Comparison of ENCODE assay signal across 12 cellular contexts in the genomic region with DNA sequence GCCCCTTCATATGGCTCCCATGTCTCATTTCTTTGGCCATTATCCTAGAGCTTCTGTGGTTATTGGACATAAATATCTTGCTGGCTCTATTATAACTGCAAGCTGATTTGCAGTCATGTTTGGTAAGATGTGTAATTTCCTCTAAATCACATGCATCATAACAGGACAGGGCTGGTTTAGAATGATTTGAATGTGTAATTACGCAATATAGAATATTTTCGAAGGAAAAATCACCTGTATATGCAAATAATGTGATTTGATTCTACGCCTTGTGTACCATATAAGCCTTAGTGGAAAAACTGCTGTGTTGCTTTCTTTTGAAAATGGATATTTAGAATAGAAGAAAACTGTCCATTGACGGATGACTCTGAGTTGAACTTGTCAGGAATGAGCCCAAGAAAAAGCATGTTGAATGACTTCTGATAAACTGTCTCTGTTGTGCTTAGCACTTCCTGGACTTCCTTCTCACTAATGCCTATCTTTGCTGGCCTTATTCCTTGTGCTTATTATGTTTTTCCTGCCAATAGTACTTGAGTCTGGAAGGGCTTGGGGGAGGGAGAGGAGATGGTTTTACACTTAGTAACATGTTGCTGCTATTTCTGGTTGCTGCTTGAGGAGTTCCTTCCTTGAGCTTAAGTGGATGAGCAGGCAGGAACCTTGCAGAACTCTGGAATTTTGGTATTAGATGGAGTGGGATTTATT. TPM values are rescaled to one million over a fixed set of nuclear protein-coding genes. Genes with fewer than 3 reads are reported as not detected.
DNase-seq lines count a peak whose midpoint lies in the region; ATAC-seq and TF ChIP-seq lines count a peak whose summit lies in the region.
"Had no signal": no experiment of that assay in that cellular context is flagged by ENCODE, and none has a peak within 500 bp of the region (broad histone marks: within the 10 kb centered on the region; RNA-seq: fewer than 3 reads in every experiment).

No MANE protein-coding gene starts in this region.

- H3K18ac ChIP-seq in mesendoderm (ENCODE audit: low read length) (no peak overlapping the region), neuronal stem cell (ENCODE audit: low read length) (no peak overlapping the region)

- TF ChIP-seq EP300 in tibial nerve (IDR thresholded peaks at IDR 0.05) = peak in 1 of 2 donors; percentile 51

- no peak overlapping the region for H4K91ac ChIP-seq in neuronal stem cell (ENCODE audit: low read depth, low read length, poor library complexity)

- WGBS in mesendoderm (ENCODE audit: extremely low coverage, insufficient coverage, low lambda C conversion rate) = no CpG with 5 or more reads among the region's 4 CpGs
- 63 to 72% methylated on average over 4 of the region's 4 CpGs for WGBS in tibial nerve, 2 donors
- no CpG with 5 or more reads among the region's 4 CpGs for WGBS in neuronal stem cell (ENCODE audit: extremely low coverage in 2 of 2, insufficient read length in 2 of 2, insufficient replicate concordance in 1 of 2), 2 donors

- H2BK120ac ChIP-seq in mesendoderm (ENCODE audit: low read depth, low read length) (no peak overlapping the region), neuronal stem cell (ENCODE audit: low read depth, low read length) (no peak overlapping the region)

- H3K23ac ChIP-seq in mesendoderm (ENCODE audit: low read length) (no peak overlapping the region), neuronal stem cell (ENCODE audit: low read depth, low read length, poor library complexity) (no peak overlapping the region)

- H3K79me1 ChIP-seq in mesendoderm (ENCODE audit: low read length) (peaks cover 28% of the 10 kb centered on the region), neuronal stem cell (ENCODE audit: low read depth, low read length) (no peaks in the 10 kb centered on the region)

- H3K4me2 ChIP-seq in mesendoderm (ENCODE audit: low read length) (peak overlapping the region; percentile 5), neuronal stem cell (ENCODE audit: insufficient read depth, low read length, poor library complexity, severe bottlenecking) (no peak overlapping the region)

- ATAC-seq in GM21619 (IDR thresholded peaks at IDR 0.05; ENCODE audit: unreplicated experiment) = no peak
- no peak for ATAC-seq in HG02610 (IDR thresholded peaks at IDR 0.05; ENCODE audit: unreplicated experiment)
- ATAC-seq: activated CD8-positive, alpha-beta T cell treated with anti-CD3 and anti-CD28 coated beads for 36 hours had no signal

- peak overlapping the region; percentile 9 for H3K9ac ChIP-seq in mesendoderm (ENCODE audit: low read length)
- no peak overlapping the region for H3K9ac ChIP-seq in neuronal stem cell (ENCODE audit: low read depth, low read length, poor library complexity)

- H3K9me3 ChIP-seq in tibial nerve = no peaks in the 10 kb centered on the region
- no peaks in the 10 kb centered on the region for H3K9me3 ChIP-seq in neuronal stem cell (replicated peaks in 1 of 2; ENCODE audit: control insufficient read depth in 2 of 2, insufficient read depth in 1 of 2, low read depth in 1 of 2, low read length in 2 of 2)

- H3K4me3 ChIP-seq in ACC112 (ENCODE audit: low read depth, low read length) (no peak overlapping the region), epithelial cell of proximal tubule (ENCODE audit: low read depth, low read length) (no peak overlapping the region), mesendoderm (ENCODE audit: low read length) (no peak overlapping the region), tibial nerve (no peak overlapping the region), neuronal stem cell (ENCODE audit: low read length in 2 of 2) (no peak overlapping the region)

- H2BK12ac ChIP-seq in neuronal stem cell (ENCODE audit: low read length) = no peak overlapping the region

- no peak overlapping the region for H4K5ac ChIP-seq in mesendoderm (ENCODE audit: low read length)

- H3K4me1 ChIP-seq in ACC112 (ENCODE audit: control insufficient read depth, insufficient read depth, low read length, unreplicated experiment) (peaks cover 27% of the 10 kb centered on the region), mesendoderm (ENCODE audit: control insufficient read depth, low read depth, low read length) (peaks cover 36% of the 10 kb centered on the region), tibial nerve (peaks cover 0 to 22% (median 2%) of the 10 kb centered on the region in 4 donors), neuronal stem cell (ENCODE audit: control insufficient read depth in 2 of 2, insufficient read depth in 1 of 2, low read depth in 1 of 2, low read length in 2 of 2) (peaks cover 20 to 35% of the 10 kb centered on the region in 2 donors)

- H3K79me2 ChIP-seq in ACC112 (ENCODE audit: control insufficient read depth, insufficient read depth, low read length, unreplicated experiment) (no peaks in the 10 kb centered on the region), mesendoderm (ENCODE audit: control insufficient read depth, insufficient read depth, low read length) (peaks cover 72% of the 10 kb centered on the region)

- H3K4ac ChIP-seq in mesendoderm (ENCODE audit: low read depth, low read length) (no peak overlapping the region), neuronal stem cell (ENCODE audit: low read length) (no peak overlapping the region)

- H4K8ac ChIP-seq in mesendoderm (ENCODE audit: low read depth, low read length) (no peak overlapping the region), neuronal stem cell (ENCODE audit: low read depth, low read length) (no peak overlapping the region)

- peak overlapping the region; percentile 62 for H3K56ac ChIP-seq in mesendoderm (ENCODE audit: low read length)

- H2BK15ac ChIP-seq in mesendoderm (replicated peaks; ENCODE audit: low read depth) = no peak overlapping the region
- H2BK15ac ChIP-seq in neuronal stem cell (ENCODE audit: low read length) = no peak overlapping the region

- H3K27me3 ChIP-seq in ACC112 (ENCODE audit: insufficient read depth, low read length) (no peaks in the 10 kb centered on the region), mesendoderm (ENCODE audit: insufficient read depth, low read length, poor library complexity) (no peaks in the 10 kb centered on the region), tibial nerve (peaks cover 0 to 17% of the 10 kb centered on the region in 2 donors), neuronal stem cell (ENCODE audit: control insufficient read depth in 3 of 3, insufficient read depth in 3 of 3, low read depth in 1 of 3, low read length in 3 of 3) (no peaks in the 10 kb centered on the region)

- H2AK5ac ChIP-seq in mesendoderm (ENCODE audit: low read length) (peak overlapping the region; percentile 95), neuronal stem cell (ENCODE audit: low read depth, low read length) (no peak overlapping the region)

- DNase-seq in NCI-H2029 treated with DMSO at 0.1 percent for 48 hours (lab: John Stamatoyannopoulos, UW) (peak; percentile 70), epithelial cell of proximal tubule (ENCODE audit: low read depth) (peak; percentile 56), mesendoderm (no peak), tibial nerve (ENCODE audit: low spot score in 2 of 2) (no peak), neuronal stem cell (ENCODE audit: low spot score) (no peak)
- DNase-seq: activated CD8-positive, alpha-beta T cell treated with anti-CD3 and anti-CD28 coated beads for 36 hours; CD8-positive, alpha-beta memory T cell; NK-92 treated with Interleukin-12 subunit alpha and Interleukin-12 subunit beta, amount 100 ng/mL, for 24 hours; posterior cingulate gyrus had no signal

- TF ChIP-seq POLR2A in tibial nerve (IDR thresholded peaks at IDR 0.05) = no peak

- no peak overlapping the region for H3K14ac ChIP-seq in neuronal stem cell (ENCODE audit: low read length)

- H2AFZ ChIP-seq in ACC112 (ENCODE audit: low read length, unreplicated experiment) = no peak overlapping the region
- H2AFZ ChIP-seq in neuronal stem cell (ENCODE audit: low read length) = no peak overlapping the region

- no peaks in the 10 kb centered on the region for H3K36me3 ChIP-seq in ACC112 (ENCODE audit: insufficient read depth, low read length)
- H3K36me3 ChIP-seq in mesendoderm (ENCODE audit: control insufficient read depth, insufficient read depth, low read length) = no peaks in the 10 kb centered on the region
- no peaks in the 10 kb centered on the region for H3K36me3 ChIP-seq in tibial nerve
- H3K36me3 ChIP-seq in neuronal stem cell (replicated peaks in 1 of 2; ENCODE audit: control insufficient read depth in 2 of 2, insufficient read depth in 2 of 2, low read length in 2 of 2) = peaks cover 0 to 25% of the 10 kb centered on the region in 2 donors

- H2BK5ac ChIP-seq in mesendoderm (ENCODE audit: low read length) = no peak overlapping the region
- H2BK5ac ChIP-seq in neuronal stem cell (ENCODE audit: low read length) = no peak overlapping the region

- H3K27ac ChIP-seq in ACC112 (ENCODE audit: low read depth, low read length) (peak overlapping the region; percentile 51), mesendoderm (ENCODE audit: low read depth, low read length) (no peak overlapping the region), tibial nerve (no peak overlapping the region), neuronal stem cell (replicated peaks; ENCODE audit: low read length) (no peak overlapping the region)

- TF ChIP-seq CTCF in epithelial cell of proximal tubule (conservative IDR thresholded peaks at IDR 0.05; ENCODE audit: low read depth, low read length) (no peak), tibial nerve (IDR thresholded peaks at IDR 0.05) (no peak)

RNA-seq across cellular contexts. Expression of a gene that starts 6.5 kb away (rescaled TPM):
- 5.9 and 6.7 TPM in 2 replicates for total RNA-seq in epithelial cell of proximal tubule
- 40.3 TPM for polyA plus RNA-seq in mesendoderm (2013, experiment 1 of 2)
- 39.6 TPM for polyA plus RNA-seq in mesendoderm (2013, experiment 2 of 2)
- 10 to 100 TPM in 2 of 4 donors, 1 to 10 TPM in 2; 7.4 to 15.9 (median 10.0) TPM for total RNA-seq in tibial nerve
- 11.5 TPM for polyA plus RNA-seq in neuronal stem cell (2013, experiment 1 of 2)
- polyA plus RNA-seq in neuronal stem cell (2013, experiment 2 of 2) = 11.4 TPM
- polyA plus RNA-seq: CD8-positive, alpha-beta memory T cell had no signal

Comparison
In these comparisons a context has a peak if more than half of its experiments do, and no peak if none do; other contexts are left out.
1. DNase-seq: peak in NCI-H2029 treated with DMSO at 0.1 percent for 48 hours (single experiment) and epithelial cell of proximal tubule (single experiment); none in mesendoderm (single experiment), tibial nerve (0 of 2) and neuronal stem cell (single experiment).